Comparison of ENCODE assay signal across 1 cellular context in genomic region chr2:21033237-21034155, GRCh38.
TF ChIP-seq lines count a peak whose summit lies in the region.

No MANE protein-coding gene starts in this region.

TF ChIP-seq in HepG2, 621 proteins besides CTCF, POLR2A, EP300 and RAD21 (continued from another document and continues in another):
- TF ChIP-seq FUBP1 (CRISPR knock-in tag; IDR thresholded peaks at IDR 0.05; ENCODE audit: borderline replicate concordance): no peak
- no peak for TF ChIP-seq CREBL2 (CRISPR knock-in tag; IDR thresholded peaks at IDR 0.05; ENCODE audit: borderline replicate concordance)
- TF ChIP-seq NR2F1 (CRISPR knock-in tag; IDR thresholded peaks at IDR 0.05): no peak
- no peak for TF ChIP-seq NCOA2 (CRISPR knock-in tag; IDR thresholded peaks at IDR 0.05)
- TF ChIP-seq ZNF17 (CRISPR knock-in tag; IDR thresholded peaks at IDR 0.05): no peak
- TF ChIP-seq ZBTB2 (CRISPR knock-in tag; IDR thresholded peaks at IDR 0.05; ENCODE audit: low read depth): 0 out of 2 replicates have a peak, but pooled peaks have one; percentile 37
- TF ChIP-seq SNAPC2 (CRISPR knock-in tag; IDR thresholded peaks at IDR 0.05): no peak
- TF ChIP-seq ZNF629 (CRISPR knock-in tag; conservative IDR thresholded peaks at IDR 0.05): no peak
- no peak for TF ChIP-seq GLMP (CRISPR knock-in tag; IDR thresholded peaks at IDR 0.05; ENCODE audit: borderline replicate concordance)
- TF ChIP-seq ZBTB21 (CRISPR knock-in tag; IDR thresholded peaks at IDR 0.05): no peak
- no peak for TF ChIP-seq TFAP4 (IDR thresholded peaks at IDR 0.05; ENCODE audit: borderline replicate concordance, low read depth)
- peak; percentile 80 for TF ChIP-seq PAF1 (CRISPR knock-in tag; IDR thresholded peaks at IDR 0.05)
- peak; percentile 17; the same call in 1 of the 2 replicates for TF ChIP-seq CCDC6 (CRISPR knock-in tag; IDR thresholded peaks at IDR 0.05)
- no peak for TF ChIP-seq ZNF274 (CRISPR knock-in tag; IDR thresholded peaks at IDR 0.05)
- no peak for TF ChIP-seq ZSCAN21 (CRISPR knock-in tag; IDR thresholded peaks at IDR 0.05; ENCODE audit: borderline replicate concordance)
- TF ChIP-seq ZNF160 (CRISPR knock-in tag; IDR thresholded peaks at IDR 0.05): peak; percentile 50; the same call in 1 of the 2 replicates
- TF ChIP-seq ZBTB34 (CRISPR knock-in tag; IDR thresholded peaks at IDR 0.05): no peak
- TF ChIP-seq FOXJ3 (CRISPR knock-in tag; IDR thresholded peaks at IDR 0.05; ENCODE audit: borderline replicate concordance): no peak
- no peak for TF ChIP-seq ETV6 (CRISPR knock-in tag; conservative IDR thresholded peaks at IDR 0.05)
- no peak for TF ChIP-seq ZNF256 (CRISPR knock-in tag; conservative IDR thresholded peaks at IDR 0.05)
- TF ChIP-seq MXI1 (IDR thresholded peaks at IDR 0.05; ENCODE audit: borderline replicate concordance, low read depth, low read length): no peak
- TF ChIP-seq ZNF354B (CRISPR knock-in tag; IDR thresholded peaks at IDR 0.05): no peak
- TF ChIP-seq ZNF496 (CRISPR knock-in tag; IDR thresholded peaks at IDR 0.05; ENCODE audit: insufficient replicate concordance): no peak
- no peak for TF ChIP-seq MEF2D (CRISPR knock-in tag; IDR thresholded peaks at IDR 0.05)
- TF ChIP-seq NAIF1 (CRISPR knock-in tag; IDR thresholded peaks at IDR 0.05; ENCODE audit: borderline replicate concordance): no peak
- TF ChIP-seq CENPBD1 (CRISPR knock-in tag; IDR thresholded peaks at IDR 0.05; ENCODE audit: borderline replicate concordance, low read depth): no peak
- TF ChIP-seq ISL2 (CRISPR knock-in tag; IDR thresholded peaks at IDR 0.05): no peak
- TF ChIP-seq ZNF747 (CRISPR knock-in tag; IDR thresholded peaks at IDR 0.05; ENCODE audit: borderline replicate concordance): no peak
- no peak for TF ChIP-seq TBX3 (IDR thresholded peaks at IDR 0.05; ENCODE audit: borderline replicate concordance)
- no peak for TF ChIP-seq ZSCAN31 (CRISPR knock-in tag; IDR thresholded peaks at IDR 0.05; ENCODE audit: low read depth)
- no peak for TF ChIP-seq HOMEZ (CRISPR knock-in tag; IDR thresholded peaks at IDR 0.05; ENCODE audit: low read depth)
- no peak for TF ChIP-seq CEBPG (CRISPR knock-in tag; IDR thresholded peaks at IDR 0.05)
- no peak for TF ChIP-seq ZNF251 (CRISPR knock-in tag; IDR thresholded peaks at IDR 0.05)
- no peak for TF ChIP-seq ZBTB46 (CRISPR knock-in tag; IDR thresholded peaks at IDR 0.05; ENCODE audit: borderline replicate concordance)
- 0 out of 2 replicates have a peak, but pooled peaks have one; percentile 38 for TF ChIP-seq ZNF383 (CRISPR knock-in tag; IDR thresholded peaks at IDR 0.05; ENCODE audit: borderline replicate concordance)
- TF ChIP-seq MIER2 (CRISPR knock-in tag; IDR thresholded peaks at IDR 0.05): no peak
- TF ChIP-seq ELF4 (CRISPR knock-in tag; IDR thresholded peaks at IDR 0.05; ENCODE audit: borderline replicate concordance): no peak
- no peak for TF ChIP-seq PATZ1 (CRISPR knock-in tag; IDR thresholded peaks at IDR 0.05)
- no peak for TF ChIP-seq TAF1 (CRISPR knock-in tag; IDR thresholded peaks at IDR 0.05)
- no peak for TF ChIP-seq ZFP41 (CRISPR knock-in tag; IDR thresholded peaks at IDR 0.05; ENCODE audit: borderline replicate concordance)
- no peak for TF ChIP-seq RELA (CRISPR knock-in tag; IDR thresholded peaks at IDR 0.05)
- no peak for TF ChIP-seq ZNF546 (CRISPR knock-in tag; conservative IDR thresholded peaks at IDR 0.05)
- no peak for TF ChIP-seq ZMYM2 (CRISPR knock-in tag; IDR thresholded peaks at IDR 0.05)
- TF ChIP-seq SMYD3 (CRISPR knock-in tag; IDR thresholded peaks at IDR 0.05): peak; percentile 67
- TF ChIP-seq ZNF180 (CRISPR knock-in tag; IDR thresholded peaks at IDR 0.05; ENCODE audit: borderline replicate concordance, low read depth): no peak
- no peak for TF ChIP-seq ZNF143 (CRISPR knock-in tag; IDR thresholded peaks at IDR 0.05)
- no peak for TF ChIP-seq ZNF7 (CRISPR knock-in tag; IDR thresholded peaks at IDR 0.05)
- TF ChIP-seq SALL1 (CRISPR knock-in tag; IDR thresholded peaks at IDR 0.05): no peak
